Comparison of ENCODE assay signal across 12 cellular contexts in genomic region chr17:58060596-58061191, GRCh38. TPM values are rescaled to one million over a fixed set of nuclear protein-coding genes. Genes with fewer than 3 reads are reported as not detected.
DNase-seq lines count a peak whose midpoint lies in the region; ATAC-seq and TF ChIP-seq lines count a peak whose summit lies in the region.
"Had no signal": no experiment of that assay in that cellular context is flagged by ENCODE, and none has a peak within 500 bp of the region (broad histone marks: within the 10 kb centered on the region; RNA-seq: fewer than 3 reads in every experiment).

No MANE protein-coding gene starts in this region.

- intact Hi-C loops in Panc1 (cut with micrococcal nuclease; ENCODE audit: unreplicated experiment), result no loop called here

- no peaks in the 10 kb centered on the region for H3K79me2 ChIP-seq in GM23338 (replicated peaks; ENCODE audit: insufficient read depth)

- CTCF ChIA-PET in Panc1 (lab: Charles Lee), result no interaction called here

- H3K4me1 ChIP-seq in GM23338 (ENCODE audit: insufficient read depth), result no peaks in the 10 kb centered on the region
- no peaks in the 10 kb centered on the region for H3K4me1 ChIP-seq in Panc1 (ENCODE audit: control insufficient read depth, insufficient read depth, low read length)
- H3K4me1 ChIP-seq in foreskin keratinocyte, result no peaks in the 10 kb centered on the region
- H3K4me1 ChIP-seq: Peyer's patch had no signal

- POLR2A ChIA-PET in Panc1 (lab: Charles Lee), result no interaction called here

- H3K27me3 ChIP-seq in GM23338 (ENCODE audit: insufficient read depth) (no peaks in the 10 kb centered on the region), Panc1 (ENCODE audit: control insufficient read depth, insufficient read depth, low read length) (no peaks in the 10 kb centered on the region; the same call in 1 of the 2 replicates), foreskin keratinocyte (peaks cover 18% of the 10 kb centered on the region)
- H3K27me3 ChIP-seq: Peyer's patch had no signal

- H3K27ac Mint-ChIP-seq in GM23338, result no peak overlapping the region
- H3K27ac Mint-ChIP-seq: activated B cell treated with CpG ODN at 0.5 μM for 24 hours had no signal

- no peak for TF ChIP-seq CTCF in GM23338 (conservative IDR thresholded peaks at IDR 0.05; ENCODE audit: low read depth in 2 of 2)
- TF ChIP-seq CTCF in Panc1 (IDR thresholded peaks at IDR 0.05), result no peak
- TF ChIP-seq CTCF in foreskin keratinocyte (conservative IDR thresholded peaks at IDR 0.05), result no peak

- H3K9me3 Mint-ChIP-seq in GM23338, result no peaks in the 10 kb centered on the region
- H3K9me3 Mint-ChIP-seq: activated B cell treated with CpG ODN at 0.5 μM for 24 hours had no signal

- H4K20me1 ChIP-seq in GM23338 (replicated peaks; ENCODE audit: insufficient read depth), result no peaks in the 10 kb centered on the region

- no peaks in the 10 kb centered on the region for H3K27me3 Mint-ChIP-seq in GM23338 (ENCODE audit: insufficient read depth, low read depth, poor library complexity)

- no peak for DNase-seq in GM23338 (ENCODE audit: low spot score)
- no peak for DNase-seq in Panc1 (ENCODE audit: low read depth, low spot score)
- peak; percentile 16 to 38 for DNase-seq in foreskin keratinocyte
- peak; percentile 7 for DNase-seq in pons (ENCODE audit: low spot score)
- no peak for DNase-seq in iPS-NIHi7 (ENCODE audit: extremely low spot score)
- DNase-seq in activated gamma-delta T cell (lab: John Stamatoyannopoulos, UW), result no peak
- DNase-seq in erythroblast (lab: John Stamatoyannopoulos, UW), result no peak
- DNase-seq in activated CD4-positive, alpha-beta T cell treated with anti-CD3 and anti-CD28 coated beads, Interleukin-2, amount 50 U/mL, for 48 hours, result no peak
- DNase-seq: activated B cell treated with CpG ODN at 0.5 μM for 24 hours, Karpas-422, Peyer's patch, small intestine had no signal

- in situ Hi-C loops in Panc1 (cut with HindIII; ENCODE audit: low pct_unique_long_range_greater_than_20kb, low sequenced_read_pairs), result no loop called here

- no peak overlapping the region for H3K4me2 ChIP-seq in GM23338

- peak overlapping the region; percentile 43; the same call in 1 of the 2 replicates for H2AFZ ChIP-seq in GM23338

- H3K4me1 Mint-ChIP-seq in GM23338, result peaks cover 10% of the 10 kb centered on the region
- H3K4me1 Mint-ChIP-seq: activated B cell treated with CpG ODN at 0.5 μM for 24 hours had no signal

- no peak for TF ChIP-seq POLR2A in erythroblast (IDR thresholded peaks at IDR 0.05; ENCODE audit: low read length)

- BruUV-seq in Panc1 (replicated peaks; lab: Mats Ljungman, UMichigan), result no TSS peak

- H3K36me3 ChIP-seq in GM23338 (ENCODE audit: insufficient read depth) (no peaks in the 10 kb centered on the region), Panc1 (ENCODE audit: control insufficient read depth, insufficient read depth, low read length) (no peaks in the 10 kb centered on the region)
- H3K36me3 ChIP-seq: Peyer's patch had no signal

- H3K9me2 ChIP-seq in GM23338 (ENCODE audit: insufficient read depth), result no peaks in the 10 kb centered on the region

- no peaks in the 10 kb centered on the region for H3K9me3 ChIP-seq in Panc1 (ENCODE audit: control insufficient read depth, insufficient read depth, low read depth, low read length)
- H3K9me3 ChIP-seq: Peyer's patch had no signal

- no peak overlapping the region for H3K27ac ChIP-seq in GM23338 (ENCODE audit: low read depth)
- H3K27ac ChIP-seq in Panc1 (ENCODE audit: low read length), result no peak overlapping the region
- H3K27ac ChIP-seq in foreskin keratinocyte, result no peak overlapping the region

- H3K4me3 Mint-ChIP-seq in GM23338, result no peak overlapping the region
- H3K4me3 Mint-ChIP-seq: activated B cell treated with CpG ODN at 0.5 μM for 24 hours had no signal

- H3K36me3 Mint-ChIP-seq in GM23338 (ENCODE audit: low read depth), result no peaks in the 10 kb centered on the region

- no peak for ATAC-seq in GM23338
- 0 out of 2 replicates have a peak, but pooled peaks have one; percentile 21 for ATAC-seq in Panc1
- ATAC-seq in foreskin keratinocyte, result peak; percentile 54

- no peaks in the 10 kb centered on the region for H3F3A ChIP-seq in GM23338 (replicated peaks; ENCODE audit: low read depth)

- no peak overlapping the region for H3K4me3 ChIP-seq in GM23338
- no peak overlapping the region for H3K4me3 ChIP-seq in Panc1 (ENCODE audit: low read depth in 2 of 2, low read length in 2 of 2)
- H3K4me3 ChIP-seq: Peyer's patch had no signal

TF ChIP-seq in GM23338, 12 proteins besides CTCF, POLR2A, EP300 and RAD21:
- TF ChIP-seq CREB1 (CRISPR knock-in tag; IDR thresholded peaks at IDR 0.05; ENCODE audit: low read depth) (no peak), ZNF114 (CRISPR knock-in tag; IDR thresholded peaks at IDR 0.05) (no peak), POLR2AphosphoS5 (IDR thresholded peaks at IDR 0.05; ENCODE audit: low read depth) (no peak), NANOG (IDR thresholded peaks at IDR 0.05; ENCODE audit: borderline replicate concordance) (no peak), STAT1 (IDR thresholded peaks at IDR 0.05; ENCODE audit: unreplicated experiment) (no peak)

RNA-seq across cellular contexts. Expression of gene DYNLL2, which starts 22.5 kb away (rescaled TPM):
- 29.0 and 30.0 TPM in 2 replicates for total RNA-seq in GM23338 (2014; rRNA removed; shearing (Covaris generic))
- 5.1 and 5.5 TPM in 2 replicates for polyA plus RNA-seq in GM23338 (2016; fragmentation: Nextera tagmentation; extraction: Ambion mirVana)
- 19.8 TPM for total RNA-seq in Panc1 (2021; ENCODE audit: unreplicated experiment)
- polyA plus RNA-seq in Panc1 (2012; ENCODE audit: insufficient read length), result 21.5 TPM
- 24.3 and 26.4 TPM in 2 replicates for total RNA-seq in foreskin keratinocyte
- polyA plus RNA-seq in foreskin keratinocyte, result 21.4 and 23.6 TPM in 2 replicates

RNA-seq across cellular contexts. Expression of gene SRSF1, which starts 53.6 kb away (rescaled TPM):
- 584 and 639 TPM in 2 replicates for total RNA-seq in GM23338 (2014; rRNA removed; shearing (Covaris generic))
- polyA plus RNA-seq in GM23338 (2016; fragmentation: Nextera tagmentation; extraction: Ambion mirVana) (373 and 413 TPM in 2 replicates), foreskin keratinocyte (98.9 and 134 TPM in 2 replicates)
- total RNA-seq in Panc1 (2021; ENCODE audit: unreplicated experiment) (362 TPM), foreskin keratinocyte (284 and 328 TPM in 2 replicates)
- 307 TPM for polyA plus RNA-seq in Panc1 (2012; ENCODE audit: insufficient read length)

Comparison
In these comparisons a context has a peak if more than half of its experiments do, and no peak if none do; other contexts are left out.
1. DNase-seq: peak in foreskin keratinocyte (2 of 2) and pons (single experiment); none in GM23338 (single experiment), Panc1 (single experiment), iPS-NIHi7 (single experiment), activated gamma-delta T cell (single experiment), erythroblast (0 of 2) and activated CD4-positive, alpha-beta T cell treated with anti-CD3 and anti-CD28 coated beads, Interleukin-2, amount 50 U/mL, for 48 hours (0 of 2).